ENCODE assay signal across 24 cellular contexts in genomic region chr9:109739760-109740159, GRCh38. TPM values are rescaled to one million over a fixed set of nuclear protein-coding genes. Genes with fewer than 3 reads are reported as not detected.
"Had no signal": no experiment of that assay in that cellular context is flagged by ENCODE, and none has a peak within 500 bp of the region (broad histone marks: within the 10 kb centered on the region; RNA-seq: fewer than 3 reads in every experiment).

No MANE protein-coding gene starts in this region.

- H3K4me3 ChIP-seq: dorsolateral prefrontal cortex, gastroesophageal sphincter, heart left ventricle, hepatocyte, left lung, mucosa of descending colon, pancreas, right lobe of liver, suprapubic skin, transverse colon, upper lobe of right lung, uterus had no signal

- DNase-seq: dorsolateral prefrontal cortex; effector CD4-positive, alpha-beta T cell; foreskin keratinocyte; heart left ventricle; left cardiac atrium; left lung; mesenchymal stem cell; mucosa of descending colon; naive B cell; pancreas; right lobe of liver; small intestine; stimulated activated CD4-positive, alpha-beta T cell treated with anti-CD3 and anti-CD28 coated beads, Interleukin-15, amount 100 ng/mL, for 24 hours; stimulated activated CD4-positive, alpha-beta T cell treated with anti-CD3 and anti-CD28 coated beads, Interleukin-2, amount 100 ng/mL, for 48 hours; stimulated activated naive CD4-positive, alpha-beta T cell; stimulated activated naive CD8-positive, alpha-beta T cell treated with anti-CD3 and anti-CD28 coated beads, Interleukin-15, amount 100 ng/mL, for 72 hours; transverse colon; upper lobe of right lung; uterus had no signal

- ATAC-seq: esophagus mucosa; foreskin keratinocyte; gastroesophageal sphincter; heart left ventricle; left cardiac atrium; left lung; mucosa of descending colon; natural killer cell treated with Interleukin-12 subunit alpha and Interleukin-12 subunit beta and Interleukin-15 and Interleukin-18, amount 100 ng/mL, for 72 hours; pancreas; stimulated activated naive CD8-positive, alpha-beta T cell treated with anti-CD3 and anti-CD28 coated beads, Interleukin-15, amount 100 ng/mL, for 72 hours; upper lobe of right lung had no signal

RNA-seq across cellular contexts. Expression of gene PALM2AKAP2, which starts 40.2 kb away (rescaled TPM):
- total RNA-seq: natural killer cell treated with Interleukin-12 subunit alpha and Interleukin-12 subunit beta and Interleukin-15 and Interleukin-18, amount 100 ng/mL, for 72 hours had no signal
